In genomic region chr21:34510148-34511142, GRCh38 we compare ENCODE assay signal across 8 cellular contexts. TPM values are rescaled to one million over a fixed set of nuclear protein-coding genes. Genes with fewer than 3 reads are reported as not detected.
A peak's percentile ranks its signal among the peaks of the same experiment; 100 is the strongest.
DNase-seq lines count a peak whose midpoint lies in the region; ATAC-seq and TF ChIP-seq lines count a peak whose summit lies in the region.

No MANE protein-coding gene starts in this region.

- H3K27me3 Mint-ChIP-seq in Calu3 (ENCODE audit: unreplicated experiment) = peaks cover 12% of the 10 kb centered on the region
- peaks cover 7% of the 10 kb centered on the region for H3K27me3 Mint-ChIP-seq in activated T-cell treated with anti-CD3 and anti-CD28 coated beads, Interleukin-2, amount 50 U/mL, for 24 hours

- POLR2A ChIA-PET in HEK293 (lab: Yijun Ruan, JAX) = interaction anchor here (0.7 to 2.5 kb wide), 3 partner anchors 16 to 125 kb away, joined by 3 to 8 read pairs (median 6); no protein-coding TSS in a partner anchor

- ATAC-seq in HG02973 (IDR thresholded peaks at IDR 0.05; ENCODE audit: unreplicated experiment) = no peak

- WGBS in prostate gland = 79% methylated on average over 15 of the region's 15 CpGs

- H3K4me1 ChIP-seq in HEK293 (ENCODE audit: control insufficient read depth, insufficient read depth, low read length) (no peaks in the 10 kb centered on the region), prostate gland (replicated peaks) (no peaks in the 10 kb centered on the region)

- H3K27ac Mint-ChIP-seq in Calu3 (ENCODE audit: unreplicated experiment) = no peak overlapping the region
- no peak overlapping the region for H3K27ac Mint-ChIP-seq in activated T-cell treated with anti-CD3 and anti-CD28 coated beads, Interleukin-2, amount 50 U/mL, for 24 hours

- H3K36me3 ChIP-seq in HEK293 (ENCODE audit: control insufficient read depth in 2 of 2, insufficient read depth in 1 of 2, low read length in 2 of 2) (no peaks in the 10 kb centered on the region), prostate gland (no peaks in the 10 kb centered on the region)

- no peak for TF ChIP-seq POLR2A in prostate gland (IDR thresholded peaks at IDR 0.05)

- peaks cover 9% of the 10 kb centered on the region for H3K36me3 Mint-ChIP-seq in Calu3 (ENCODE audit: insufficient read depth, unreplicated experiment)
- H3K36me3 Mint-ChIP-seq in activated T-cell treated with anti-CD3 and anti-CD28 coated beads, Interleukin-2, amount 50 U/mL, for 24 hours (ENCODE audit: low read depth) = no peaks in the 10 kb centered on the region

- H3K9me3 Mint-ChIP-seq in Calu3 (ENCODE audit: low read depth, unreplicated experiment) = no peaks in the 10 kb centered on the region
- no peaks in the 10 kb centered on the region for H3K9me3 Mint-ChIP-seq in activated T-cell treated with anti-CD3 and anti-CD28 coated beads, Interleukin-2, amount 50 U/mL, for 24 hours

- no peaks in the 10 kb centered on the region for H3K27me3 ChIP-seq in prostate gland (replicated peaks; ENCODE audit: insufficient read depth)

- H3K4me1 Mint-ChIP-seq in Calu3 (ENCODE audit: low read depth, unreplicated experiment) = peaks cover 7% of the 10 kb centered on the region
- H3K4me1 Mint-ChIP-seq in activated T-cell treated with anti-CD3 and anti-CD28 coated beads, Interleukin-2, amount 50 U/mL, for 24 hours (ENCODE audit: low read depth) = no peaks in the 10 kb centered on the region

- H3K9me3 ChIP-seq in HEK293 (ENCODE audit: control insufficient read depth, insufficient read depth, low read depth, low read length) (no peaks in the 10 kb centered on the region), prostate gland (no peaks in the 10 kb centered on the region)

- BruUV-seq in Calu3 (replicated peaks; lab: Mats Ljungman, UMichigan) = no TSS peak

- CTCF ChIA-PET in Calu3 (lab: Charles Lee) (interaction anchor here (0.7 to 1.5 kb wide), 7 partner anchors 11 to 1701 kb away, joined by 3 to 33 read pairs (median 7); no protein-coding TSS in a partner anchor), HEK293 (lab: Yijun Ruan, JAX) (interaction anchor here (0.5 to 11.4 kb wide), 35 partner anchors 9 to 1624 kb away, joined by 3 to 159 read pairs (median 5); partner anchors contain the start of gene RCAN1)

- peak; percentile 49 for TF ChIP-seq CTCF in Calu3 (IDR thresholded peaks at IDR 0.05; ENCODE audit: unreplicated experiment)
- TF ChIP-seq CTCF in HEK293 (tag by site-specific recombination; IDR thresholded peaks at IDR 0.05) = peak; percentile 59; the same call in 1 of the 2 replicates
- TF ChIP-seq CTCF in prostate gland (IDR thresholded peaks at IDR 0.05) = peak in 3 of 4 experiments; percentile 38 to 66 (median 46)

- H3K4me3 ChIP-seq in HEK293 (ENCODE audit: low read depth, low read length) (no peak overlapping the region), prostate gland (no peak overlapping the region)

- H3K27ac ChIP-seq in HEK293 (ENCODE audit: extremely low read depth, low read depth, low read length) (no peak overlapping the region), prostate gland (no peak overlapping the region)

- H3K4me3 Mint-ChIP-seq in Calu3 (ENCODE audit: low read depth, unreplicated experiment) = no peak overlapping the region
- H3K4me3 Mint-ChIP-seq in activated T-cell treated with anti-CD3 and anti-CD28 coated beads, Interleukin-2, amount 50 U/mL, for 24 hours = no peak overlapping the region

- intact Hi-C loops in Calu3 (cut with micrococcal nuclease; ENCODE audit: unreplicated experiment) (loop anchor here (1.0 kb wide), 1 partner anchor 72 kb away; no protein-coding TSS in a partner anchor), prostate gland (cut with DNase I) (no loop called here)

- DNase-seq in Calu3 (peak; percentile 81), NCI-H510A treated with DMSO at 0.1 percent for 48 hours (lab: John Stamatoyannopoulos, UW) (peak; percentile 16), globus pallidus (ENCODE audit: low spot score) (peak; percentile 57), prostate gland (ENCODE audit: low spot score) (no peak), middle frontal gyrus (ENCODE audit: extremely low spot score, low spot score) (no peak)
- DNase-seq in activated T-cell treated with anti-CD3 and anti-CD28 coated beads, Interleukin-2, amount 50 U/mL, for 24 hours = peak; percentile 66

TF ChIP-seq in HEK293, 187 proteins besides CTCF, POLR2A, EP300 and RAD21:
- TF ChIP-seq GLI4 (tag by site-specific recombination; IDR thresholded peaks at IDR 0.05) = no peak
- 0 out of 2 replicates have a peak, but pooled peaks have one; percentile 28 for TF ChIP-seq KLF8 (tag by site-specific recombination; IDR thresholded peaks at IDR 0.05)
- TF ChIP-seq EGR2 (tag by site-specific recombination; IDR thresholded peaks at IDR 0.05; ENCODE audit: low read depth) = 0 out of 2 replicates have a peak, but pooled peaks have one; percentile 13
- TF ChIP-seq ZSCAN23 (tag by site-specific recombination; IDR thresholded peaks at IDR 0.05) = no peak
- TF ChIP-seq ZNF654 (tag by site-specific recombination; IDR thresholded peaks at IDR 0.05; ENCODE audit: low read depth) = peak; percentile 83
- TF ChIP-seq ZNF692 (tag by site-specific recombination; IDR thresholded peaks at IDR 0.05) = 0 out of 2 replicates have a peak, but pooled peaks have one; percentile 23
- peak; percentile 57; the same call in 1 of the 2 replicates for TF ChIP-seq ZFHX2 (tag by site-specific recombination; conservative IDR thresholded peaks at IDR 0.05)
- TF ChIP-seq PRDM4 (tag by site-specific recombination; IDR thresholded peaks at IDR 0.05) = peak; percentile 98

RNA-seq across cellular contexts. Expression of gene KCNE1, which starts 1.6 kb away (rescaled TPM):
- total RNA-seq in Calu3 (2022) (0.28 TPM in 1 of 2 replicates, not detected in the other), prostate gland (1 to 10 TPM in 1 of 2 donors, under 1 TPM in 1; 0.32 to 6.7 TPM)

Comparison
In these comparisons a context has a peak if more than half of its experiments do, and no peak if none do; other contexts are left out.
1. DNase-seq: peak in Calu3 (single experiment), NCI-H510A treated with DMSO at 0.1 percent for 48 hours (single experiment), activated T-cell treated with anti-CD3 and anti-CD28 coated beads, Interleukin-2, amount 50 U/mL, for 24 hours (single experiment) and globus pallidus (single experiment); none in prostate gland (single experiment) and middle frontal gyrus (single experiment).
2. Peak in every context shown above with its lines, with median percentiles within 50 percentile points of each other: CTCF ChIP-seq.